In the genomic region with DNA sequence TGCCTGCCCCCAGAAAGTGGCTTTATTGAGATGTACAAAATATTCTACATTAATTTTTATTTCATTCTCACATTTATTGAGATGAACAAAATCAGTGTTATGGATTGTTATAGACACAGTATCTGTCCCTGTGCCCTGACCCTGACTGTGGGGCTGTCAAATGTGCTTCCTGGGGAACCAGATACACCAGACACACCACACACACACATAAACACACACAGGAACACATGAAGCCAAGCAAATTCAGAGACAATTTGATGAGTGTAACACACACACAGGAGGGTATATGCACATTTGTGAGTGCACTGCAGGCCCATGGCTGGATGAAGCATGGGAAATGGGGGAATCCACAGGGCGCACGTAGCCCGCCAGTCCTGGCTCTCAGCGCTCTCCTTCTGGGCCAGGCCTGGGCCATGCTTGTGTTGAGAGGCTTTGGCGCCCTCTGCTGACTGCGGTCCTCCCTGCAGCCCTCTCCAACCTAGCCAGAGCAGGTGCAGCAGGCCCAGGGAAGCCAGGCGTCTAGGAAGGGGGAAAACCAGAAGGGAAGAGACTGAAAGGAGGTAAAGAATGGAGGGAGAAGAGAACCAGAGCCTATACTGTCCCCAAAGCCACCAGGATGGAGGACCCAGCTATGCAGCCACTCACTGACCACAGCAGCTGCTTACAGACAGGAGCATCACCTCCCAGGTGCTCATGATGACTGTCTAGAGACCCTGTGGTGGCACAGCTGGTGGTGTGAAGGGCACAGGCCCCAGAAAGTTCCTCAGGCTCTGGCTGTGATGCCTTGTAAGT, we compare ENCODE assay signal across 8 cellular contexts. TPM values are rescaled to one million over a fixed set of nuclear protein-coding genes. Genes with fewer than 3 reads are reported as not detected.
DNase-seq lines count a peak whose midpoint lies in the region; ATAC-seq and TF ChIP-seq lines count a peak whose summit lies in the region.

No MANE protein-coding gene starts in this region.

- peaks cover 7% of the 10 kb centered on the region for H3K9me1 ChIP-seq in IMR-90 (ENCODE audit: insufficient read depth, low read length)

- no peak overlapping the region for H3K18ac ChIP-seq in IMR-90 (ENCODE audit: low read depth, low read length)

- H4K20me1 ChIP-seq in IMR-90 (ENCODE audit: insufficient read depth, low read length), result no peaks in the 10 kb centered on the region; the same call in 1 of the 2 replicates

- TF ChIP-seq RAD21 in IMR-90 (IDR thresholded peaks at IDR 0.05; ENCODE audit: low read length), result peak; percentile 94

- no peak overlapping the region for H2AK9ac ChIP-seq in IMR-90 (replicated peaks; ENCODE audit: low read depth, low read length, poor library complexity)

- H3K56ac ChIP-seq in IMR-90 (ENCODE audit: extremely low read depth, insufficient read depth, low read length), result no peak overlapping the region

- no peak overlapping the region for H2BK120ac ChIP-seq in IMR-90 (ENCODE audit: low read depth, low read length)

- peaks cover 8% of the 10 kb centered on the region for H3K4me1 ChIP-seq in IMR-90 (ENCODE audit: control insufficient read depth, insufficient read depth, low read length)
- no peaks in the 10 kb centered on the region for H3K4me1 ChIP-seq in RWPE2 (ENCODE audit: insufficient read depth, poor library complexity, severe bottlenecking)
- no peaks in the 10 kb centered on the region for H3K4me1 ChIP-seq in foreskin keratinocyte
- peaks cover 0 to 2% (median 0%) of the 10 kb centered on the region in 4 donors for H3K4me1 ChIP-seq in tibial artery

- no peak overlapping the region for H3K4me3 ChIP-seq in IMR-90 (ENCODE audit: insufficient read depth, low read depth, low read length)
- H3K4me3 ChIP-seq in RWPE2 (ENCODE audit: severe bottlenecking), result no peak overlapping the region
- no peak overlapping the region for H3K4me3 ChIP-seq in tibial artery

- H3K27me3 ChIP-seq in IMR-90 (ENCODE audit: control insufficient read depth, insufficient read depth, low read length) (no peaks in the 10 kb centered on the region), RWPE2 (ENCODE audit: insufficient read depth, poor library complexity, severe bottlenecking) (no peaks in the 10 kb centered on the region), foreskin keratinocyte (peaks cover 19% of the 10 kb centered on the region), tibial artery (no peaks in the 10 kb centered on the region)

- in situ Hi-C loops in IMR-90 (cut with MboI; ENCODE audit: low sequenced_read_pairs), result loop anchor here (5.0 kb wide), 1 partner anchor 36 kb away; the partner anchor contains the start of gene TBC1D21

- TF ChIP-seq POLR2A in IMR-90 (IDR thresholded peaks at IDR 0.05; ENCODE audit: low read depth, low read length), result no peak

- dilution Hi-C loops in IMR-90 (cut with HindIII; ENCODE audit: low sequenced_read_pairs, unreplicated experiment), result no loop called here

- no peak overlapping the region for H3K4me2 ChIP-seq in IMR-90 (ENCODE audit: low read depth, low read length)

- ATAC-seq in IMR-90 (ENCODE audit: low read depth) (peak; percentile 96), RWPE2 (ENCODE audit: low read depth) (peak; percentile 97), foreskin keratinocyte (peak; percentile 91)

- no peak overlapping the region for H3K9ac ChIP-seq in IMR-90 (ENCODE audit: low read depth, low read length)

- peak overlapping the region; percentile 60; the same call in 1 of the 2 replicates for H2AK5ac ChIP-seq in IMR-90 (ENCODE audit: low read depth, low read length)

- H3K79me1 ChIP-seq in IMR-90 (ENCODE audit: low read depth in 1 of 2, low read length in 2 of 2), result no peaks in the 10 kb centered on the region

- no peak overlapping the region for H4K91ac ChIP-seq in IMR-90 (ENCODE audit: insufficient read depth, low read depth, low read length)

- H3K4me3 Mint-ChIP-seq in osteocyte (ENCODE audit: unreplicated experiment), result no peak overlapping the region

- H4K5ac ChIP-seq in IMR-90 (ENCODE audit: low read depth, low read length), result no peak overlapping the region

- BruUV-seq in IMR-90 (replicated peaks; lab: Mats Ljungman, UMichigan), result no TSS peak

- H3K27ac ChIP-seq in IMR-90 (ENCODE audit: insufficient read depth, low read length) (no peak overlapping the region), RWPE2 (ENCODE audit: poor library complexity, severe bottlenecking) (no peak overlapping the region), foreskin keratinocyte (no peak overlapping the region), tibial artery (no peak overlapping the region)

- H3K27me3 Mint-ChIP-seq in osteocyte (ENCODE audit: unreplicated experiment), result no peaks in the 10 kb centered on the region

- WGBS in IMR-90 (ENCODE audit: extremely low coverage in 2 of 2, insufficient read length in 1 of 2), 2 experiments, result no CpG with 5 or more reads among the region's 7 CpGs

- peak overlapping the region; percentile 44 for H2AFZ ChIP-seq in IMR-90 (replicated peaks; ENCODE audit: low read length, poor library complexity)

- peaks cover 7% of the 10 kb centered on the region for H3K4me1 Mint-ChIP-seq in osteocyte (ENCODE audit: unreplicated experiment)

- no peak overlapping the region for H3K4ac ChIP-seq in IMR-90 (ENCODE audit: low read depth, low read length)

- H3K23ac ChIP-seq in IMR-90 (ENCODE audit: low read depth, low read length), result no peak overlapping the region

- H2BK20ac ChIP-seq in IMR-90 (ENCODE audit: low read depth, low read length), result no peak overlapping the region

- intact Hi-C loops in IMR-90 (cut with micrococcal nuclease) (loop anchor here (1.0 kb wide), 1 partner anchor 34 kb away; no protein-coding TSS in a partner anchor), tibial artery (cut with DNase I; ENCODE audit: low total_unique reads) (loop anchor here (5.0 to 10.0 kb wide), 2 partner anchors 36 to 213 kb away; partner anchors contain the start of gene TBC1D21)

- CTCF ChIA-PET in IMR-90 (lab: Yijun Ruan, JAX), result interaction anchor here (0.7 to 1.3 kb wide), 2 partner anchors 28 to 34 kb away, joined by 3 to 4 read pairs; no protein-coding TSS in a partner anchor

- no peak overlapping the region for H4K8ac ChIP-seq in IMR-90 (ENCODE audit: low read depth in 2 of 2, low read length in 2 of 2)

- no peak overlapping the region for H3K14ac ChIP-seq in IMR-90 (replicated peaks; ENCODE audit: low read depth, low read length)

- DNase-seq in NCI-H748 (lab: John Stamatoyannopoulos, UW; ENCODE audit: unreplicated experiment), result peak; percentile 61
- no peak for DNase-seq in NCI-H748 treated with DMSO at 0.1 percent for 48 hours (lab: John Stamatoyannopoulos, UW)
- DNase-seq in IMR-90, result peak; percentile 64
- DNase-seq in RWPE2 (ENCODE audit: low spot score), result no peak
- DNase-seq in activated T-helper 9 cell treated with anti-CD3 and anti-CD28 coated beads, Interleukin-2, amount 50 U/mL, for 16 hours (ENCODE audit: low read depth), result peak; percentile 62
- no peak for DNase-seq in foreskin keratinocyte
- peak; percentile 93 for DNase-seq in osteocyte (ENCODE audit: extremely low spot score, unreplicated experiment)
- peak; percentile 88 for DNase-seq in tibial artery

- POLR2A ChIA-PET in IMR-90 (lab: Charles Lee; ENCODE audit: unreplicated experiment), result no interaction called here

- no peaks in the 10 kb centered on the region for H3K9me3 ChIP-seq in IMR-90 (ENCODE audit: control insufficient read depth, insufficient read depth, low read length)
- H3K9me3 ChIP-seq in RWPE2 (ENCODE audit: severe bottlenecking), result no peaks in the 10 kb centered on the region
- H3K9me3 ChIP-seq in tibial artery, result no peaks in the 10 kb centered on the region

- H2BK5ac ChIP-seq in IMR-90 (ENCODE audit: low read depth, low read length, poor library complexity, severe bottlenecking), result no peak overlapping the region

- H3K27ac Mint-ChIP-seq in osteocyte (ENCODE audit: unreplicated experiment), result no peak overlapping the region

- no peaks in the 10 kb centered on the region for H3K9me3 Mint-ChIP-seq in osteocyte (ENCODE audit: unreplicated experiment)

- no peaks in the 10 kb centered on the region for H3K36me3 ChIP-seq in IMR-90 (ENCODE audit: control insufficient read depth, insufficient read depth, low read length)
- H3K36me3 ChIP-seq in RWPE2 (ENCODE audit: low read depth), result no peaks in the 10 kb centered on the region
- H3K36me3 ChIP-seq in tibial artery, result peaks cover 0 to 10% (median 7%) of the 10 kb centered on the region in 3 donors

- H2BK15ac ChIP-seq in IMR-90 (ENCODE audit: low read depth, low read length), result no peak overlapping the region

- peaks cover 27% of the 10 kb centered on the region for H3K36me3 Mint-ChIP-seq in osteocyte (ENCODE audit: unreplicated experiment)

- TF ChIP-seq CTCF in IMR-90 (conservative IDR thresholded peaks at IDR 0.05; ENCODE audit: low read depth, low read length), result peak; percentile 92
- TF ChIP-seq CTCF in RWPE2 (IDR thresholded peaks at IDR 0.05; ENCODE audit: poor library complexity, severe bottlenecking), result peak; percentile 99
- peak; percentile 90 for TF ChIP-seq CTCF in foreskin keratinocyte (conservative IDR thresholded peaks at IDR 0.05)
- peak; percentile 93 for TF ChIP-seq CTCF in osteocyte (IDR thresholded peaks at IDR 0.05)
- peak; percentile 89 to 95 for TF ChIP-seq CTCF in tibial artery (IDR thresholded peaks at IDR 0.05)

TF ChIP-seq in IMR-90, 13 proteins besides CTCF, POLR2A, EP300 and RAD21:
- TF ChIP-seq SMC3 (IDR thresholded peaks at IDR 0.05; ENCODE audit: low read depth, low read length) (peak; percentile 94), NFE2L2 (IDR thresholded peaks at IDR 0.05; ENCODE audit: low read depth, low read length) (no peak), MAZ (IDR thresholded peaks at IDR 0.05; ENCODE audit: borderline replicate concordance, low read depth, low read length) (0 out of 2 replicates have a peak, but pooled peaks have one; percentile 37), USF2 (IDR thresholded peaks at IDR 0.05; ENCODE audit: low read depth, low read length) (no peak)

RNA-seq across cellular contexts. Expression of gene LOXL1, which starts 18.0 kb away (rescaled TPM):
- total RNA-seq in IMR-90 (2012; rRNA removed) (146 and 148 TPM in 2 replicates), foreskin keratinocyte (8.1 and 13.3 TPM in 2 replicates), osteocyte (398 and 417 TPM in 2 replicates)
- polyA plus RNA-seq in IMR-90 (2012; rRNA removed) (311 and 332 TPM in 2 replicates), foreskin keratinocyte (9.7 and 14.9 TPM in 2 replicates)
- 118 and 403 TPM in 2 replicates for polyA plus RNA-seq in IMR-90 (2012; cell fraction: cytosol; rRNA removed)
- polyA plus RNA-seq in IMR-90 (2012; cell fraction: nucleus; rRNA removed; ENCODE audit: low replicate concordance), result 211 and 331 TPM in 2 replicates

RNA-seq across cellular contexts. Expression of gene TBC1D21, which starts 34.9 kb away (rescaled TPM):
- total RNA-seq in IMR-90 (2012; rRNA removed) (not detected in 2 replicates), foreskin keratinocyte (not detected in 2 replicates), osteocyte (not detected in 2 replicates)
- polyA plus RNA-seq in IMR-90 (2012; rRNA removed) (not detected in 2 replicates), foreskin keratinocyte (not detected in 2 replicates)
- polyA plus RNA-seq in IMR-90 (2012; cell fraction: cytosol; rRNA removed), result not detected in 2 replicates
- not detected in 2 replicates for polyA plus RNA-seq in IMR-90 (2012; cell fraction: nucleus; rRNA removed; ENCODE audit: low replicate concordance)

Comparison
In these comparisons a context has a peak if more than half of its experiments do, and no peak if none do; other contexts are left out.
1. DNase-seq: peak in NCI-H748 (single experiment), IMR-90 (single experiment), activated T-helper 9 cell treated with anti-CD3 and anti-CD28 coated beads, Interleukin-2, amount 50 U/mL, for 16 hours (single experiment), osteocyte (single experiment) and tibial artery (2 of 2); none in NCI-H748 treated with DMSO at 0.1 percent for 48 hours (single experiment), RWPE2 (single experiment) and foreskin keratinocyte (0 of 2).
2. RNA of gene LOXL1, which starts 18.0 kb away (total RNA-seq): 398 to 417 TPM in osteocyte and 146 to 148 TPM in IMR-90; 8.1 to 13.3 TPM in foreskin keratinocyte; every median in the first group is over 10 times any median in the second.
3. Peak in every context shown above with its lines, with median percentiles within 50 percentile points of each other: ATAC-seq and CTCF ChIP-seq.